Comparison of ENCODE assay signal across 8 cellular contexts in the genomic region with DNA sequence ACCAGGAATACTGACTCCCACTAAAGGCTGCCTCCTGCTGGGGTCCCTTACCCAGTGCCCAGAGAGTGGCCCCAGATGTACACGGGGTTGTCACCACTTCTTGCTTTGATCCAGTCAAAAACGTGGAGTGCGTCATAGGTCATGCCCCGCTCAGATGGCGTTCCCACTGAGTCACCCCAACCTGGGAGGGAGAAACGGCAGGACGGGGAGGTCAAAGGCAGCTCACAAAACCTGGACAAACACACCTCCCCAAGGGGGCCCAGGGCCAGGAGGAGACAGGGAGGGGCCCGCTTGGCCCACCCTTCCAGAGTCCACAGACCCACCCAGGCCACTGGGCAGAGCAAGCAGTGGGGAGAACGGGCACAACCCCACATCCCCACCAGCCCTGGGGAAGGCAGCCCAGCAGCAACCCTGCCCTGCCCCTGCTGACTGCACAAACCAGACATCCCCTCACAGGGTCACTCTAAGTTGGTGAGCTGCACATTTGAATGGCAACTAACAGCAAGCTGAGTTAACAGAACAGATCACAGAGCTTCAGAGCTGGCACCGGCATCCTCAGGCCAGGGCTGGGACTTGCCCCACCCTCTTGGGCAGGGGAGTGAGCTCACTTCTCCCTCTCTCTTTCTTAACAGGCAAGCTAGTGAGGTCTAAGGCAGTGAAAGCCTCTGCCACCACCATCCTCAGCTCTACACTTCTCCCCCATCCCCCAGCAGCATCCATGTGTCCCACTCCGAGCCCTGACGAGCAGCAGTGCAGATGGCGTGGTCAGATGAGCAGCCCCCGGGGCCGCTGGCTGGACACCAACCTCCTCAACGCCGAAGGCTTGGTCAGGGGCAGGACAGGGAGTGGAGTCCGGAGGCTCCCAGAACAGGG.
DNase-seq lines count a peak whose midpoint lies in the region; ATAC-seq and TF ChIP-seq lines count a peak whose summit lies in the region.

No MANE protein-coding gene starts in this region.

- H3K4me1 Mint-ChIP-seq in neural crest cell: peaks cover 9% of the 10 kb centered on the region

- H3K36me3 Mint-ChIP-seq in neural crest cell (ENCODE audit: low read depth): peaks cover 11% of the 10 kb centered on the region

- H3K9me3 Mint-ChIP-seq in neural crest cell: no peaks in the 10 kb centered on the region

- TF ChIP-seq CTCF in neural crest cell (conservative IDR thresholded peaks at IDR 0.05): no peak

- peak overlapping the region; percentile 69 for H3K27ac Mint-ChIP-seq in neural crest cell (ENCODE audit: unreplicated experiment)

- DNase-seq in activated CD4-positive, alpha-beta T cell treated with anti-CD3 and anti-CD28 coated beads for 48 hours: peak; percentile 29
- no peak for DNase-seq in activated CD4-positive, alpha-beta T cell treated with anti-CD3 and anti-CD28 coated beads, Interleukin-2, amount 50 U/mL, for 1 hour
- DNase-seq in SHP77 treated with DMSO at 0.1 percent for 48 hours (lab: John Stamatoyannopoulos, UW) (peak; percentile 38), epidermal melanocyte (ENCODE audit: insufficient read length, low spot score) (peak; percentile 71), neural crest cell (ENCODE audit: low read depth, low spot score) (no peak)
- DNase-seq in activated effector memory CD4-positive, alpha-beta T cell treated with anti-CD3 and anti-CD28 coated beads, Interleukin-2, amount 50 U/mL, for 16 hours: no peak

- ATAC-seq in GM18867 (IDR thresholded peaks at IDR 0.05; ENCODE audit: unreplicated experiment): no peak
- ATAC-seq in HG03457 (IDR thresholded peaks at IDR 0.05; ENCODE audit: unreplicated experiment): no peak

- no peak overlapping the region for H3K4me3 Mint-ChIP-seq in neural crest cell

- H3K27me3 Mint-ChIP-seq in neural crest cell (ENCODE audit: low read depth): no peaks in the 10 kb centered on the region

Comparison
In these comparisons a context has a peak if more than half of its experiments do, and no peak if none do; other contexts are left out.
1. DNase-seq: peak in activated CD4-positive, alpha-beta T cell treated with anti-CD3 and anti-CD28 coated beads for 48 hours (single experiment), SHP77 treated with DMSO at 0.1 percent for 48 hours (single experiment) and epidermal melanocyte (single experiment); none in activated CD4-positive, alpha-beta T cell treated with anti-CD3 and anti-CD28 coated beads, Interleukin-2, amount 50 U/mL, for 1 hour (single experiment), neural crest cell (single experiment) and activated effector memory CD4-positive, alpha-beta T cell treated with anti-CD3 and anti-CD28 coated beads, Interleukin-2, amount 50 U/mL, for 16 hours (single experiment).